ENCODE assay signal across 1 cellular context in genomic region chr18:63234839-63235238, GRCh38.
TF ChIP-seq lines count a peak whose summit lies in the region.

No MANE protein-coding gene starts in this region.

TF ChIP-seq in WTC11, 78 proteins besides CTCF, POLR2A, EP300 and RAD21 (continued from another document):
- TF ChIP-seq ZMAT4 (CRISPR knock-in tag; IDR thresholded peaks at IDR 0.05): no peak
- TF ChIP-seq IRF2 (CRISPR knock-in tag; IDR thresholded peaks at IDR 0.05; ENCODE audit: borderline replicate concordance, low read depth): no peak
- TF ChIP-seq FOXK1 (CRISPR knock-in tag; IDR thresholded peaks at IDR 0.05): no peak
- TF ChIP-seq PRRX2 (CRISPR knock-in tag; IDR thresholded peaks at IDR 0.05): no peak
- no peak for TF ChIP-seq MLX (CRISPR knock-in tag; IDR thresholded peaks at IDR 0.05)
- no peak for TF ChIP-seq ZBTB43 (CRISPR knock-in tag; IDR thresholded peaks at IDR 0.05)
- TF ChIP-seq ATF6 (CRISPR knock-in tag; IDR thresholded peaks at IDR 0.05): no peak
- no peak for TF ChIP-seq JUN (CRISPR knock-in tag; IDR thresholded peaks at IDR 0.05)
- TF ChIP-seq FOXP4 (CRISPR knock-in tag; IDR thresholded peaks at IDR 0.05): no peak
- no peak for TF ChIP-seq GRHL2 (CRISPR knock-in tag; IDR thresholded peaks at IDR 0.05; ENCODE audit: insufficient replicate concordance, severe bottlenecking)
- no peak for TF ChIP-seq FOXJ3 (CRISPR knock-in tag; IDR thresholded peaks at IDR 0.05; ENCODE audit: borderline replicate concordance)
- TF ChIP-seq NR2C2 (CRISPR knock-in tag; IDR thresholded peaks at IDR 0.05): no peak
